Comparison of ENCODE assay signal across 2 cellular contexts in the genomic region with DNA sequence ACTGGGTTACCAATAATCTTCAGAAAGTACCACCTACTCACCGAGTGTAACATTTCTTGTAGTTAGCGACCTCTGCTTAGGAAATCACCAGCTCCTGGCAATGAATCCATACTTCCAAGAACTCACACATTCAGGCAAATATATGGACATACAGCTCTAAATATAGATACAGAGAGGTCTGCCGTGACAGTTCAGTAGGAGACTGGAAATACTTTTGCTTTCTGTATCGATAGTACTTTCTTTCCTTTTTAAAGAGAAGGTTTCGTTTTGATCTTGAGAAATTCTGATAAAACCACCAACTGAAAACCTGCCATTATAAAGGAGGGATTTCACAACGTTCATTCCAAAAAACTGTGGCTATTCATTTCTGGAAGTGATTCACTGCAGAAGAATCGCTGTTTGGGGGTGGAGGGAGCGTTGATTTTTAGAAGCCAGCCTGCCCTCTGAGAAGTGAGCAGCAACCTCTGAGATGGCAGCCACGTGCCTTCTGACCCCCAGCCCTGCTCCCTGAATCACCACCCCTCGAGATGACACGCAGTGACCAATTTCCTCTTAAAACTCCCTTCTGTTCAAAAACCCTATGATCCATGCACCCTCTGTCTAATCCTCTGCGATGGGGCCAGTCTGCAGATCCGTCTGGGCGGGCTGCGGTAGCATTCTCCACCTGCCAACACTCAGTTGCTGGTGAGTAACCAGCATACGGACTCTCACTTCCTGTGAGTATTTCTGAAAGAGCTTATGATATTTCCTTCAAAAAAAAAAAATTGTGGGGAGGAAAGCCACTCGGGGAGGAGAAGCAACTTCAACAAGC.
A peak's percentile ranks its signal among the peaks of the same experiment; 100 is the strongest.
TF ChIP-seq lines count a peak whose summit lies in the region.

No MANE protein-coding gene starts in this region.

TF ChIP-seq in Ishikawa, 13 proteins besides CTCF, POLR2A, EP300 and RAD21 (continued from another document):
- TF ChIP-seq, protein P1, sequence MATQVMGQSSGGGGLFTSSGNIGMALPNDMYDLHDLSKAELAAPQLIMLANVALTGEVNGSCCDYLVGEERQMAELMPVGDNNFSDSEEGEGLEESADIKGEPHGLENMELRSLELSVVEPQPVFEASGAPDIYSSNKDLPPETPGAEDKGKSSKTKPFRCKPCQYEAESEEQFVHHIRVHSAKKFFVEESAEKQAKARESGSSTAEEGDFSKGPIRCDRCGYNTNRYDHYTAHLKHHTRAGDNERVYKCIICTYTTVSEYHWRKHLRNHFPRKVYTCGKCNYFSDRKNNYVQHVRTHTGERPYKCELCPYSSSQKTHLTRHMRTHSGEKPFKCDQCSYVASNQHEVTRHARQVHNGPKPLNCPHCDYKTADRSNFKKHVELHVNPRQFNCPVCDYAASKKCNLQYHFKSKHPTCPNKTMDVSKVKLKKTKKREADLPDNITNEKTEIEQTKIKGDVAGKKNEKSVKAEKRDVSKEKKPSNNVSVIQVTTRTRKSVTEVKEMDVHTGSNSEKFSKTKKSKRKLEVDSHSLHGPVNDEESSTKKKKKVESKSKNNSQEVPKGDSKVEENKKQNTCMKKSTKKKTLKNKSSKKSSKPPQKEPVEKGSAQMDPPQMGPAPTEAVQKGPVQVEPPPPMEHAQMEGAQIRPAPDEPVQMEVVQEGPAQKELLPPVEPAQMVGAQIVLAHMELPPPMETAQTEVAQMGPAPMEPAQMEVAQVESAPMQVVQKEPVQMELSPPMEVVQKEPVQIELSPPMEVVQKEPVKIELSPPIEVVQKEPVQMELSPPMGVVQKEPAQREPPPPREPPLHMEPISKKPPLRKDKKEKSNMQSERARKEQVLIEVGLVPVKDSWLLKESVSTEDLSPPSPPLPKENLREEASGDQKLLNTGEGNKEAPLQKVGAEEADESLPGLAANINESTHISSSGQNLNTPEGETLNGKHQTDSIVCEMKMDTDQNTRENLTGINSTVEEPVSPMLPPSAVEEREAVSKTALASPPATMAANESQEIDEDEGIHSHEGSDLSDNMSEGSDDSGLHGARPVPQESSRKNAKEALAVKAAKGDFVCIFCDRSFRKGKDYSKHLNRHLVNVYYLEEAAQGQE (IDR thresholded peaks at IDR 0.05; ENCODE audit: low read depth), result no peak
- peak; percentile 80 for TF ChIP-seq TCF12 (IDR thresholded peaks at IDR 0.05; ENCODE audit: low read depth)
- TF ChIP-seq TEAD4 (IDR thresholded peaks at IDR 0.05), result peak; percentile 68
- TF ChIP-seq TAF1 (IDR thresholded peaks at IDR 0.05; ENCODE audit: low read depth), result no peak
- no peak for TF ChIP-seq NFIC (IDR thresholded peaks at IDR 0.05)

TF ChIP-seq in liver, 16 proteins besides CTCF, POLR2A, EP300 and RAD21 (continued from another document):
- TF ChIP-seq, protein P2, sequence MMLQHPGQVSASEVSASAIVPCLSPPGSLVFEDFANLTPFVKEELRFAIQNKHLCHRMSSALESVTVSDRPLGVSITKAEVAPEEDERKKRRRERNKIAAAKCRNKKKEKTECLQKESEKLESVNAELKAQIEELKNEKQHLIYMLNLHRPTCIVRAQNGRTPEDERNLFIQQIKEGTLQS (IDR thresholded peaks at IDR 0.05), result no peak
- TF ChIP-seq JUND (IDR thresholded peaks at IDR 0.05), result no peak
